In the genomic region with DNA sequence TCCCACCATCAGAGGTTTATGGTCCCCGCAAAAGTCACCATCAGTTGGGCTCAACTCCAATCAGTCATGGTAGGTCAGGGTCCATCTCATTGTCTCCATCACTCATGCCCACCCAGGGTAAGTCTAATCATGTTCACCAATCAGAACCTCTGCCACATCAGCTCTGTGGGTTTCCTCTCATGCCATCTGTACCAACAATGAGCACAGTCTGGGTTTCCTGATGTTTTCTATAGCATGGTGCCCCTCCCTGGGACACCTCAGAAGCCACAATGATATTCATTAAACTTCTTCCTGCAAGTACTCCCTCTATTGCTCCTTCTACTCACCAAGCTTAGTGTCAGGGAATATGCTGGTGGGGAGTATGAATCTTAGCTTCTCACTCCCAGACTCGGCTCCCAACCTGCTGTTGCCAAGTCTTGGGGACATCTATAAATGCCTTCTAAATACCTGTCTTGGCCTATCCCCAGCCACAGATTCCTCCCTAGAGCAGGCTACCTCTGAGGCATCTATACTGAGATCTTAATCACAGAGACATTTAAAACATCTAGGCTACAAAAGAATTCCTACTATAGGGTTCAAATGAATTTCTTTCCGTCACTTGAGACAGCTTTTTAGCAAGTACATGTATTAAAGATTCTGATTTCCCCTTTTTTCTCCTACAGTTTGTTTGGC, we compare ENCODE assay signal across 21 cellular contexts. TPM values are rescaled to one million over a fixed set of nuclear protein-coding genes. Genes with fewer than 3 reads are reported as not detected.
DNase-seq lines count a peak whose midpoint lies in the region; ATAC-seq and TF ChIP-seq lines count a peak whose summit lies in the region.
"Had no signal": no experiment of that assay in that cellular context is flagged by ENCODE, and none has a peak within 500 bp of the region (broad histone marks: within the 10 kb centered on the region; RNA-seq: fewer than 3 reads in every experiment).

No MANE protein-coding gene starts in this region.

- H3K27me3 ChIP-seq in transverse colon, result peaks cover 4% of the 10 kb centered on the region
- H3K27me3 ChIP-seq: colonic mucosa, testis had no signal

- intact Hi-C loops in dendritic cell treated with granulocyte-macrophage colony-stimulating factor and Interleukin-4, amounts not matched to agents 40 ng/mL and 50 ng/mL, for 4 days (cut with micrococcal nuclease), result no loop called here
- intact Hi-C loops in transverse colon (cut with DNase I; ENCODE audit: low total_unique reads), result no loop called here

- no peak for TF ChIP-seq CTCF in transverse colon (IDR thresholded peaks at IDR 0.05)

- H3K4me1 ChIP-seq in transverse colon, result no peaks in the 10 kb centered on the region
- H3K4me1 ChIP-seq: colonic mucosa, sigmoid colon, testis had no signal

- H3K27ac Mint-ChIP-seq in stimulated activated naive CD8-positive, alpha-beta T cell treated with anti-CD3 and anti-CD28 coated beads, Interleukin-15, Interleukin-2, amounts not matched to agents 100 ng/mL and 50 ng/mL, for 24 hours, result peak overlapping the region; percentile 50
- H3K27ac Mint-ChIP-seq in T-helper 1 cell treated with Interleukin-12 subunit alpha and Interleukin-12 subunit beta and Interleukin-4 antibody, amounts not matched to agents 30 μg/mL and 1 μg/mL, for 36 hours, result peak overlapping the region; percentile 93
- H3K27ac Mint-ChIP-seq in dendritic cell treated with granulocyte-macrophage colony-stimulating factor and Interleukin-4, amounts not matched to agents 40 ng/mL and 50 ng/mL, for 4 days, result peak overlapping the region; percentile 37

- H3K27ac ChIP-seq in transverse colon, result peak overlapping the region; percentile 13 to 53 (median 38)
- H3K27ac ChIP-seq: colonic mucosa, GM23248, sigmoid colon, testis had no signal

- H3K36me3 Mint-ChIP-seq in stimulated activated naive CD8-positive, alpha-beta T cell treated with anti-CD3 and anti-CD28 coated beads, Interleukin-15, Interleukin-2, amounts not matched to agents 100 ng/mL and 50 ng/mL, for 24 hours (ENCODE audit: low read depth), result peaks cover 5% of the 10 kb centered on the region
- peaks cover 15% of the 10 kb centered on the region for H3K36me3 Mint-ChIP-seq in T-helper 1 cell treated with Interleukin-12 subunit alpha and Interleukin-12 subunit beta and Interleukin-4 antibody, amounts not matched to agents 30 μg/mL and 1 μg/mL, for 36 hours (ENCODE audit: low read depth)
- H3K36me3 Mint-ChIP-seq in dendritic cell treated with granulocyte-macrophage colony-stimulating factor and Interleukin-4, amounts not matched to agents 40 ng/mL and 50 ng/mL, for 4 days (ENCODE audit: low read depth), result no peaks in the 10 kb centered on the region

- H3K9me3 ChIP-seq in transverse colon, result no peaks in the 10 kb centered on the region
- H3K9me3 ChIP-seq: colonic mucosa, sigmoid colon, testis had no signal

- no peak overlapping the region for H3K4me3 ChIP-seq in transverse colon
- H3K4me3 ChIP-seq: colonic mucosa, GM23248, sigmoid colon, testis had no signal

- ATAC-seq in stimulated activated naive CD8-positive, alpha-beta T cell treated with anti-CD3 and anti-CD28 coated beads, Interleukin-15, Interleukin-2, amounts not matched to agents 100 U/mL and 50 U/mL, for 24 hours, result no peak
- ATAC-seq in HG03439 (IDR thresholded peaks at IDR 0.05; ENCODE audit: unreplicated experiment) (no peak), HG02571 (IDR thresholded peaks at IDR 0.05; ENCODE audit: unreplicated experiment) (no peak)
- ATAC-seq: left colon, Panc1, SK-N-SH treated with all-trans-retinoic acid at 6 μM for 48 hours had no signal

- peaks cover 17% of the 10 kb centered on the region for H3K27me3 Mint-ChIP-seq in stimulated activated naive CD8-positive, alpha-beta T cell treated with anti-CD3 and anti-CD28 coated beads, Interleukin-15, Interleukin-2, amounts not matched to agents 100 ng/mL and 50 ng/mL, for 24 hours
- peaks cover 4% of the 10 kb centered on the region for H3K27me3 Mint-ChIP-seq in T-helper 1 cell treated with Interleukin-12 subunit alpha and Interleukin-12 subunit beta and Interleukin-4 antibody, amounts not matched to agents 30 μg/mL and 1 μg/mL, for 36 hours (ENCODE audit: low read depth)
- no peaks in the 10 kb centered on the region for H3K27me3 Mint-ChIP-seq in dendritic cell treated with granulocyte-macrophage colony-stimulating factor and Interleukin-4, amounts not matched to agents 40 ng/mL and 50 ng/mL, for 4 days

- peaks cover 63% of the 10 kb centered on the region for H3K4me1 Mint-ChIP-seq in stimulated activated naive CD8-positive, alpha-beta T cell treated with anti-CD3 and anti-CD28 coated beads, Interleukin-15, Interleukin-2, amounts not matched to agents 100 ng/mL and 50 ng/mL, for 24 hours (ENCODE audit: low read depth)
- peaks cover 54% of the 10 kb centered on the region for H3K4me1 Mint-ChIP-seq in T-helper 1 cell treated with Interleukin-12 subunit alpha and Interleukin-12 subunit beta and Interleukin-4 antibody, amounts not matched to agents 30 μg/mL and 1 μg/mL, for 36 hours (ENCODE audit: low read depth)
- peaks cover 52% of the 10 kb centered on the region for H3K4me1 Mint-ChIP-seq in dendritic cell treated with granulocyte-macrophage colony-stimulating factor and Interleukin-4, amounts not matched to agents 40 ng/mL and 50 ng/mL, for 4 days (ENCODE audit: low read depth)

- in situ Hi-C loops in transverse colon (cut with MboI; ENCODE audit: low pct_ligation_motif_present in 1 of 4, low pct_unique_long_range_greater_than_20kb in 1 of 4, low sequenced_read_pairs in 3 of 4), result no loop called here

- 86 to 87% methylated on average over 3 of the region's 3 CpGs for WGBS in transverse colon (ENCODE audit: low coverage in 1 of 2), 2 donors

- DNase-seq in stimulated activated naive CD8-positive, alpha-beta T cell treated with anti-CD3 and anti-CD28 coated beads, Interleukin-15, Interleukin-2, amounts not matched to agents 100 U/mL and 50 U/mL, for 24 hours, result no peak
- no peak for DNase-seq in transverse colon
- no peak for DNase-seq in stimulated activated CD4-positive, alpha-beta T cell treated with anti-CD3 and anti-CD28 coated beads, Interleukin-2, amount 100 ng/mL, for 24 hours
- DNase-seq: activated gamma-delta T cell treated with Interleukin-2 at 50 U/mL for 16 hours; colonic mucosa; foreskin melanocyte; GM23248; left colon; NCI-H1105; NCI-H774; sigmoid colon; stimulated activated CD4-positive, alpha-beta T cell treated with anti-CD3 and anti-CD28 coated beads, Interleukin-2, amount 100 ng/mL, for 48 hours; testis had no signal

- peak overlapping the region; percentile 57 for H3K4me3 Mint-ChIP-seq in stimulated activated naive CD8-positive, alpha-beta T cell treated with anti-CD3 and anti-CD28 coated beads, Interleukin-15, Interleukin-2, amounts not matched to agents 100 ng/mL and 50 ng/mL, for 24 hours
- peak overlapping the region; percentile 56 for H3K4me3 Mint-ChIP-seq in T-helper 1 cell treated with Interleukin-12 subunit alpha and Interleukin-12 subunit beta and Interleukin-4 antibody, amounts not matched to agents 30 μg/mL and 1 μg/mL, for 36 hours
- no peak overlapping the region for H3K4me3 Mint-ChIP-seq in dendritic cell treated with granulocyte-macrophage colony-stimulating factor and Interleukin-4, amounts not matched to agents 40 ng/mL and 50 ng/mL, for 4 days

- TF ChIP-seq EP300 in transverse colon (IDR thresholded peaks at IDR 0.05; ENCODE audit: low read depth), result no peak

- TF ChIP-seq POLR2A in transverse colon (IDR thresholded peaks at IDR 0.05), result no peak

- H3K9me3 Mint-ChIP-seq in stimulated activated naive CD8-positive, alpha-beta T cell treated with anti-CD3 and anti-CD28 coated beads, Interleukin-15, Interleukin-2, amounts not matched to agents 100 ng/mL and 50 ng/mL, for 24 hours, result peaks cover 4% of the 10 kb centered on the region
- H3K9me3 Mint-ChIP-seq in T-helper 1 cell treated with Interleukin-12 subunit alpha and Interleukin-12 subunit beta and Interleukin-4 antibody, amounts not matched to agents 30 μg/mL and 1 μg/mL, for 36 hours, result peaks cover 38% of the 10 kb centered on the region
- H3K9me3 Mint-ChIP-seq in dendritic cell treated with granulocyte-macrophage colony-stimulating factor and Interleukin-4, amounts not matched to agents 40 ng/mL and 50 ng/mL, for 4 days, result peaks cover 18% of the 10 kb centered on the region

- H3K36me3 ChIP-seq in transverse colon, result no peaks in the 10 kb centered on the region
- H3K36me3 ChIP-seq: colonic mucosa, sigmoid colon had no signal

RNA-seq across cellular contexts. Expression of gene CCR2, which starts 5.0 kb away (rescaled TPM):
- 1 to 10 TPM in 2 of 4 donors, not detected in 2; 1.8 to 4.6 TPM for total RNA-seq in transverse colon
- total RNA-seq: GM23248, osteoblast had no signal

RNA-seq across cellular contexts. Expression of gene CCR5, which starts 21.8 kb away (rescaled TPM):
- 1 to 10 TPM in 3 of 4 donors, not detected in 1; 1.1 to 3.7 (median 1.4) TPM for total RNA-seq in transverse colon
- total RNA-seq: GM23248, osteoblast had no signal

RNA-seq across cellular contexts. Expression of gene CCRL2, which starts 58.1 kb away (rescaled TPM):
- total RNA-seq in transverse colon, result 10 to 100 TPM in 2 of 4 donors, 1 to 10 TPM in 2; 2.6 to 13.9 (median 9.8) TPM
- total RNA-seq: GM23248 had no signal

Comparison
In these comparisons a context has a peak if more than half of its experiments do, and no peak if none do; other contexts are left out.
1. H3K27ac Mint-ChIP-seq: peak in every context shown above with its lines; median percentile 93 in T-helper 1 cell treated with Interleukin-12 subunit alpha and Interleukin-12 subunit beta and Interleukin-4 antibody, amounts not matched to agents 30 μg/mL and 1 μg/mL, for 36 hours; 50 in stimulated activated naive CD8-positive, alpha-beta T cell treated with anti-CD3 and anti-CD28 coated beads, Interleukin-15, Interleukin-2, amounts not matched to agents 100 ng/mL and 50 ng/mL, for 24 hours; 37 in dendritic cell treated with granulocyte-macrophage colony-stimulating factor and Interleukin-4, amounts not matched to agents 40 ng/mL and 50 ng/mL, for 4 days.